In the genomic region with DNA sequence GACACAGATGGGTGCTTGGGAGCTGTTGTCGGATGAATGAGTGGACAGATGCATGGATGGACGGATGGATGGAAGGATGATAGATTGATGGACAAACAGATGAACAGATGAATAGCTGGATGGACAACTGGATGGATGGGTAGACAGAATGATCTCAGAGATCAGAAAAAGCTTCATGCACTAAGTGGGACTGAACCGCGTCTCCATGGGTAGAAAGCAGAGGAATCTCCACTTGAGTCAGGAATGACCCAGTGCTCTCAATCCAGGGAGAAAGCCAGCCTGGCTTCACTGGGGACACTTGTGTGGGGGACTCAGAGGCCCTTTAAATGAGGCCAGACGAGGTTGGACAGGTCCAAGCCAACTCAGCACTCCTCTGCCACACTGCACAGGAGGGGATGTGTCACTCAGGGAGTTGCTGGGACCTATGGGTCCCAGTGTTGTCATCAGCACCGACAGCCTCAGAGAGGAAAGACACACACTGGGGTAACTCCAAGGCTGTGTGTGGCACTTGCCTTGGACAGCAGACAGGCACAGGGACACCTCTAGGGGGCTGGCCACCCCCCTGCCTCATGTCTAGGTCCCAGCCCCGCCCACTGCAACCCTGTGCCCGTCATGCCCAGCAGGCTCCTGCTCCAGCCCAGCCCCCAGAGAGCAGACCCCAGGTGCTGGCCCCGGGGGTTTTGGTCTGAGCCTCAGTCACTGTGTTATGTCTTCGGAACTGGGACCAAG, we compare ENCODE assay signal across 19 cellular contexts. TPM values are rescaled to one million over a fixed set of nuclear protein-coding genes. Genes with fewer than 3 reads are reported as not detected.
DNase-seq lines count a peak whose midpoint lies in the region; ATAC-seq and TF ChIP-seq lines count a peak whose summit lies in the region.
"Had no signal": no experiment of that assay in that cellular context is flagged by ENCODE, and none has a peak within 500 bp of the region (broad histone marks: within the 10 kb centered on the region; RNA-seq: fewer than 3 reads in every experiment).

No MANE protein-coding gene starts in this region.

- peaks cover 66% of the 10 kb centered on the region for H3K27me3 Mint-ChIP-seq in T-helper 17 cell
- no peaks in the 10 kb centered on the region for H3K27me3 Mint-ChIP-seq in naive B cell

- peaks cover 0 to 2% (median 0%) of the 10 kb centered on the region in 7 donors for H3K9me3 Mint-ChIP-seq in naive B cell
- H3K9me3 Mint-ChIP-seq: T-helper 1 cell treated with Interleukin-12 subunit alpha and Interleukin-12 subunit beta and Interleukin-4 antibody, amounts not matched to agents 30 μg/mL and 1 μg/mL, for 36 hours had no signal

- CTCF ChIA-PET in HEK293T (lab: Yijun Ruan, JAX), result interaction anchor here (1.1 kb wide), 1 partner anchor 9 kb away, joined by 3 read pairs; no protein-coding TSS in a partner anchor

- H3K9ac ChIP-seq in DND-41 (ENCODE audit: low read depth, low read length), result peak overlapping the region; percentile 47; the same call in 1 of the 2 replicates

- H3K4me3 ChIP-seq in DND-41 (ENCODE audit: low read depth in 1 of 2, low read length in 2 of 2) (no peak overlapping the region), GM12875 (ENCODE audit: low read depth, low read length) (peak overlapping the region; percentile 39)
- H3K4me3 ChIP-seq: ascending aorta, heart left ventricle, lung had no signal

- H3K27me3 ChIP-seq in DND-41 (ENCODE audit: insufficient read depth, low read length, poor library complexity), result no peaks in the 10 kb centered on the region
- H3K27me3 ChIP-seq: ascending aorta had no signal

- H3K27ac Mint-ChIP-seq in T-helper 17 cell, result no peak overlapping the region
- H3K27ac Mint-ChIP-seq in naive B cell, result peak overlapping the region in 5 of 6 donors; percentile 58 to 97 (median 87)
- H3K27ac Mint-ChIP-seq: naive thymus-derived CD4-positive, alpha-beta T cell; T-helper 1 cell treated with Interleukin-12 subunit alpha and Interleukin-12 subunit beta and Interleukin-4 antibody, amounts not matched to agents 30 μg/mL and 1 μg/mL, for 36 hours had no signal

- H3K79me2 ChIP-seq in DND-41 (ENCODE audit: insufficient read depth, low read length), result no peaks in the 10 kb centered on the region

- H3K4me1 ChIP-seq in DND-41 (ENCODE audit: insufficient read depth, low read length), result peaks cover 32% of the 10 kb centered on the region
- H3K4me1 ChIP-seq: ascending aorta, heart left ventricle had no signal

- POLR2A ChIA-PET in HEK293T (lab: Yijun Ruan, JAX), result no interaction called here

- no peaks in the 10 kb centered on the region for H4K20me1 ChIP-seq in DND-41 (ENCODE audit: insufficient read depth, low read length)

- DNase-seq in DND-41, result peak; percentile 32
- no peak for DNase-seq in T-helper 17 cell
- no peak for DNase-seq in naive B cell
- DNase-seq in HEK293T (ENCODE audit: extremely low spot score), result no peak
- DNase-seq in NCI-H446 (lab: John Stamatoyannopoulos, UW), result no peak
- DNase-seq in EL, result no peak
- DNase-seq: Calu3; heart left ventricle; naive thymus-derived CD4-positive, alpha-beta T cell; NCI-H1930; NCI-H446 treated with DMSO at 0.1 percent for 48 hours; Right ventricle myocardium superior; stimulated activated CD4-positive, alpha-beta T cell treated with anti-CD3 and anti-CD28 coated beads, Interleukin-2, amount 100 ng/mL, for 48 hours had no signal

- TF ChIP-seq CTCF in DND-41 (IDR thresholded peaks at IDR 0.05; ENCODE audit: borderline replicate concordance, extremely low read depth, low read length, poor library complexity, severe bottlenecking), result no peak
- TF ChIP-seq CTCF in GM12875 (IDR thresholded peaks at IDR 0.05; ENCODE audit: borderline replicate concordance, insufficient read depth, low read depth, low read length), result no peak

- no peak overlapping the region for H2AFZ ChIP-seq in DND-41 (ENCODE audit: low read depth, low read length)

- no peaks in the 10 kb centered on the region for H3K36me3 ChIP-seq in DND-41 (ENCODE audit: insufficient read depth, low read length)
- H3K36me3 ChIP-seq: ascending aorta, heart left ventricle had no signal

- H3K36me3 Mint-ChIP-seq in T-helper 17 cell (ENCODE audit: low read depth), result peaks cover 10% of the 10 kb centered on the region
- H3K36me3 Mint-ChIP-seq in naive B cell, result peaks cover 29 to 52% of the 10 kb centered on the region in 2 donors
- H3K36me3 Mint-ChIP-seq: naive thymus-derived CD4-positive, alpha-beta T cell had no signal

- no peak overlapping the region for H3K4me2 ChIP-seq in DND-41 (ENCODE audit: insufficient read depth, low read length)

- peaks cover 10% of the 10 kb centered on the region for H3K4me1 Mint-ChIP-seq in T-helper 17 cell
- peaks cover 69 to 80% (median 69%) of the 10 kb centered on the region in 3 donors for H3K4me1 Mint-ChIP-seq in naive B cell

- H3K9me3 ChIP-seq in DND-41 (ENCODE audit: insufficient read depth, low read length, severe bottlenecking) (no peaks in the 10 kb centered on the region), T-helper 17 cell (ENCODE audit: control insufficient read depth, low read length, poor library complexity, severe bottlenecking) (no peaks in the 10 kb centered on the region)
- H3K9me3 ChIP-seq: ascending aorta, heart left ventricle had no signal

- H3K27ac ChIP-seq in DND-41 (ENCODE audit: low read length), result peak overlapping the region; percentile 87
- H3K27ac ChIP-seq: ascending aorta, heart left ventricle had no signal

- ATAC-seq in DND-41 (ENCODE audit: insufficient read depth, low read depth), result no peak
- no peak for ATAC-seq in T-helper 17 cell
- ATAC-seq in naive B cell (ENCODE audit: low read depth in 2 of 2), result peak; percentile 34 to 47
- ATAC-seq: naive thymus-derived CD4-positive, alpha-beta T cell had no signal

- H3K4me3 Mint-ChIP-seq in T-helper 17 cell, result peak overlapping the region; percentile 41
- peak overlapping the region; percentile 81 to 100 (median 98) for H3K4me3 Mint-ChIP-seq in naive B cell
- H3K4me3 Mint-ChIP-seq: naive thymus-derived CD4-positive, alpha-beta T cell; T-helper 1 cell treated with Interleukin-12 subunit alpha and Interleukin-12 subunit beta and Interleukin-4 antibody, amounts not matched to agents 30 μg/mL and 1 μg/mL, for 36 hours had no signal

TF ChIP-seq in HEK293T, 16 proteins besides CTCF, POLR2A, EP300 and RAD21:
- TF ChIP-seq ARNT (IDR thresholded peaks at IDR 0.05), result no peak
- TF ChIP-seq FOXM1 (IDR thresholded peaks at IDR 0.05; ENCODE audit: borderline replicate concordance), result no peak
- TF ChIP-seq SUZ12 (IDR thresholded peaks at IDR 0.05), result no peak
- TF ChIP-seq ZNF384 (IDR thresholded peaks at IDR 0.05), result no peak
- TF ChIP-seq NFRKB (IDR thresholded peaks at IDR 0.05), result no peak
- TF ChIP-seq SP1 (IDR thresholded peaks at IDR 0.05), result no peak
- TF ChIP-seq ELF4 (IDR thresholded peaks at IDR 0.05), result no peak
- no peak for TF ChIP-seq LEF1 (IDR thresholded peaks at IDR 0.05; ENCODE audit: borderline replicate concordance)
- TF ChIP-seq FOXK2 (IDR thresholded peaks at IDR 0.05), result no peak
- no peak for TF ChIP-seq HDGF (IDR thresholded peaks at IDR 0.05; ENCODE audit: borderline replicate concordance)
- no peak for TF ChIP-seq CTBP1 (IDR thresholded peaks at IDR 0.05; ENCODE audit: borderline replicate concordance)
- TF ChIP-seq FOXA1 (IDR thresholded peaks at IDR 0.05), result no peak
- TF ChIP-seq BHLHE40 (IDR thresholded peaks at IDR 0.05; ENCODE audit: borderline replicate concordance), result no peak
- TF ChIP-seq TARDBP (IDR thresholded peaks at IDR 0.05), result no peak

RNA-seq across cellular contexts. Expression of gene IGLL5, which starts 5.6 kb away (rescaled TPM):
- 1 to 10 TPM in 1 of 2 donors, not detected in 1; 1.9 TPM for total RNA-seq in T-helper 17 cell
- 100 to 1,000 TPM; 233 to 640 (median 475) TPM for polyA plus RNA-seq in naive B cell (ENCODE audit: low read depth in 6 of 6)
- total RNA-seq: Calu3, cerebellum, Right ventricle myocardium superior, skeletal muscle tissue had no signal

Comparison
In these comparisons a context has a peak if more than half of its experiments do, and no peak if none do; other contexts are left out.
1. ATAC-seq: peak in naive B cell (2 of 2); none in DND-41 (single experiment) and T-helper 17 cell (single experiment).